ENCODE assay signal across 8 cellular contexts in genomic region chrX:44999237-44999636, GRCh38.
A peak's percentile ranks its signal among the peaks of the same experiment; 100 is the strongest.
DNase-seq lines count a peak whose midpoint lies in the region; ATAC-seq, FAIRE-seq and TF ChIP-seq lines count a peak whose summit lies in the region.
"Not testable (repeated sequence)": the region's sequence is repeated elsewhere in the genome, so short reads cannot be mapped to it uniquely, and the experiment has no call there.

No MANE protein-coding gene starts in this region.

- H3K36me3 Mint-ChIP-seq in T-helper 17 cell (ENCODE audit: low read depth), result not testable (repeated sequence)
- peaks cover 39% of the 10 kb centered on the region for H3K36me3 Mint-ChIP-seq in activated T-cell treated with anti-CD3 and anti-CD28 coated beads, Interleukin-2, amount 50 U/mL, for 24 hours (ENCODE audit: low read depth)
- H3K36me3 Mint-ChIP-seq in activated naive CD8-positive, alpha-beta T cell treated with anti-CD3 and anti-CD28 coated beads for 36 hours, result peaks cover 30% of the 10 kb centered on the region
- H3K36me3 Mint-ChIP-seq in stimulated activated memory B cell treated with anti-CD40 and anti-IgM and Interleukin-4, amounts not matched to agents 10 μg/mL and 1 μg/mL and 100 μg/mL, for 72 hours, result peaks cover 14% of the 10 kb centered on the region

- DNase-seq in A549 (ENCODE audit: low read depth in 1 of 2, low spot score in 1 of 2), result peak in 1 of 2 experiments; percentile 20
- not testable (repeated sequence) for DNase-seq in HCT116 (ENCODE audit: low read depth, low spot score); T-helper 17 cell; activated T-cell treated with anti-CD3 and anti-CD28 coated beads, Interleukin-2, amount 50 U/mL, for 24 hours; activated naive CD8-positive, alpha-beta T cell treated with anti-CD3 and anti-CD28 coated beads for 36 hours; epithelial cell of prostate (ENCODE audit: low read depth, low spot score); mucosa of descending colon

- H3K79me2 ChIP-seq in HCT116 (ENCODE audit: insufficient read depth, low read length), result peaks cover 27% of the 10 kb centered on the region

- not testable (repeated sequence) for H3K27ac ChIP-seq in A549; HCT116 (ENCODE audit: low read depth, low read length)
- peak overlapping the region; percentile 45 for H3K27ac ChIP-seq in epithelial cell of prostate

- H3K9ac ChIP-seq in HCT116 (ENCODE audit: low read length), result not testable (repeated sequence)

- H3K4me3 ChIP-seq in A549; HCT116 (replicated peaks in 1 of 2; ENCODE audit: low read depth in 1 of 2, low read length in 2 of 2); mucosa of descending colon: not testable (repeated sequence)

- TF ChIP-seq POLR2A in A549 (IDR thresholded peaks at IDR 0.05; ENCODE audit: low read length); HCT116 (IDR thresholded peaks at IDR 0.05; ENCODE audit: borderline replicate concordance, extremely low read depth, insufficient read depth, insufficient read length): not testable (repeated sequence)

- not testable (repeated sequence) for H2AFZ ChIP-seq in HCT116 (ENCODE audit: low read depth, low read length, poor library complexity, severe bottlenecking)

- not testable (repeated sequence) for H4K20me1 ChIP-seq in HCT116 (ENCODE audit: insufficient read depth)

- not testable (repeated sequence) for H3K4me2 ChIP-seq in A549; HCT116 (ENCODE audit: low read length)

- not testable (repeated sequence) for TF ChIP-seq EP300 in A549 (IDR thresholded peaks at IDR 0.05)

- not testable (repeated sequence) for BruUV-seq in HCT116 (replicated peaks; lab: Mats Ljungman, UMichigan)

- H3K9me3 Mint-ChIP-seq in activated T-cell treated with anti-CD3 and anti-CD28 coated beads, Interleukin-2, amount 50 U/mL, for 24 hours; activated naive CD8-positive, alpha-beta T cell treated with anti-CD3 and anti-CD28 coated beads for 36 hours; stimulated activated memory B cell treated with anti-CD40 and anti-IgM and Interleukin-4, amounts not matched to agents 10 μg/mL and 1 μg/mL and 100 μg/mL, for 72 hours: not testable (repeated sequence)

- H3K27me3 Mint-ChIP-seq in T-helper 17 cell; activated T-cell treated with anti-CD3 and anti-CD28 coated beads, Interleukin-2, amount 50 U/mL, for 24 hours; activated naive CD8-positive, alpha-beta T cell treated with anti-CD3 and anti-CD28 coated beads for 36 hours; stimulated activated memory B cell treated with anti-CD40 and anti-IgM and Interleukin-4, amounts not matched to agents 10 μg/mL and 1 μg/mL and 100 μg/mL, for 72 hours: not testable (repeated sequence)

- peaks cover 40% of the 10 kb centered on the region for H3K4me1 Mint-ChIP-seq in T-helper 17 cell
- H3K4me1 Mint-ChIP-seq in activated T-cell treated with anti-CD3 and anti-CD28 coated beads, Interleukin-2, amount 50 U/mL, for 24 hours (ENCODE audit: low read depth), result peaks cover 77% of the 10 kb centered on the region
- peaks cover 58% of the 10 kb centered on the region for H3K4me1 Mint-ChIP-seq in activated naive CD8-positive, alpha-beta T cell treated with anti-CD3 and anti-CD28 coated beads for 36 hours
- H3K4me1 Mint-ChIP-seq in stimulated activated memory B cell treated with anti-CD40 and anti-IgM and Interleukin-4, amounts not matched to agents 10 μg/mL and 1 μg/mL and 100 μg/mL, for 72 hours, result peaks cover 55% of the 10 kb centered on the region

- TF ChIP-seq RAD21 in A549 (conservative IDR thresholded peaks at IDR 0.05 in 1 of 2, IDR thresholded peaks at IDR 0.05 in 1 of 2); HCT116 (IDR thresholded peaks at IDR 0.05; ENCODE audit: low read depth): not testable (repeated sequence)

- H3K4me3 Mint-ChIP-seq in T-helper 17 cell, result peak overlapping the region; percentile 3
- not testable (repeated sequence) for H3K4me3 Mint-ChIP-seq in activated T-cell treated with anti-CD3 and anti-CD28 coated beads, Interleukin-2, amount 50 U/mL, for 24 hours; activated naive CD8-positive, alpha-beta T cell treated with anti-CD3 and anti-CD28 coated beads for 36 hours; stimulated activated memory B cell treated with anti-CD40 and anti-IgM and Interleukin-4, amounts not matched to agents 10 μg/mL and 1 μg/mL and 100 μg/mL, for 72 hours

- intact Hi-C loops in HCT116 (cut with micrococcal nuclease); mucosa of descending colon (cut with DNase I, micrococcal nuclease): not testable (repeated sequence)

- not testable (repeated sequence) for H3K27me3 ChIP-seq in HCT116 (ENCODE audit: insufficient read depth, low read length)

- not testable (repeated sequence) for ATAC-seq in A549; HCT116; stimulated activated memory B cell treated with anti-CD40 and anti-IgM and Interleukin-4, amounts not matched to agents 10 μg/mL and 1 μg/mL and 100 μg/mL, for 72 hours
- ATAC-seq in T-helper 17 cell (peak; percentile 30), mucosa of descending colon (peak; percentile 72)

- RAD21 ChIA-PET in HCT116 (lab: Charles Lee; ENCODE audit: low non-redundant PET in 1 of 2, low total read pairs in 2 of 2, uncharacterized antibody in 2 of 2, unreplicated experiment in 2 of 2), result not testable (repeated sequence)

- WGBS in A549 (ENCODE audit: missing lambda C conversion rate), result 87% methylated on average over 8 of the region's 8 CpGs

- not testable (repeated sequence) for H3K36me3 ChIP-seq in HCT116 (ENCODE audit: control insufficient read depth in 1 of 2, insufficient read depth in 2 of 2, low read length in 2 of 2); mucosa of descending colon (ENCODE audit: low read depth)

- H3K9me3 ChIP-seq in A549; HCT116 (ENCODE audit: control insufficient read depth in 1 of 2, insufficient read depth in 1 of 2, low read depth in 1 of 2, low read length in 2 of 2); T-helper 17 cell (ENCODE audit: control insufficient read depth, low read length, poor library complexity, severe bottlenecking); mucosa of descending colon: not testable (repeated sequence)

- CTCF ChIA-PET in A549 (lab: Yijun Ruan, JAX); HCT116 (lab: Charles Lee): not testable (repeated sequence)

- H3K9me2 ChIP-seq in HCT116 (ENCODE audit: insufficient read depth), result not testable (repeated sequence)

- H3K27ac Mint-ChIP-seq in T-helper 17 cell, result not testable (repeated sequence)
- H3K27ac Mint-ChIP-seq in activated T-cell treated with anti-CD3 and anti-CD28 coated beads, Interleukin-2, amount 50 U/mL, for 24 hours, result peak overlapping the region; percentile 62
- peak overlapping the region; percentile 75 for H3K27ac Mint-ChIP-seq in activated naive CD8-positive, alpha-beta T cell treated with anti-CD3 and anti-CD28 coated beads for 36 hours
- H3K27ac Mint-ChIP-seq in stimulated activated memory B cell treated with anti-CD40 and anti-IgM and Interleukin-4, amounts not matched to agents 10 μg/mL and 1 μg/mL and 100 μg/mL, for 72 hours, result peak overlapping the region; percentile 9

- FAIRE-seq in A549 (lab: Jason Lieb, UNC), result not testable (repeated sequence)

- not testable (repeated sequence) for TF ChIP-seq CTCF in A549 (IDR thresholded peaks at IDR 0.05); HCT116 (IDR thresholded peaks at IDR 0.05 in 2 of 3, conservative IDR thresholded peaks at IDR 0.05 in 1 of 3; ENCODE audit: borderline replicate concordance in 1 of 3, insufficient read depth in 1 of 3, low read depth in 2 of 3, low read length in 2 of 3); mucosa of descending colon (IDR thresholded peaks at IDR 0.05)

- POLR2A ChIA-PET in A549 (lab: Yijun Ruan, JAX); HCT116 (lab: Charles Lee): not testable (repeated sequence)

- peaks cover 12% of the 10 kb centered on the region; the same call in 2 of the 3 replicates for H3K4me1 ChIP-seq in A549
- H3K4me1 ChIP-seq in HCT116 (ENCODE audit: control insufficient read depth in 1 of 2, insufficient read depth in 2 of 2, low read length in 2 of 2), result peaks cover 0 to 29% of the 10 kb centered on the region in 2 experiments; a peak in 2 of 4 replicates
- not testable (repeated sequence) for H3K4me1 ChIP-seq in mucosa of descending colon (ENCODE audit: low read depth)

TF ChIP-seq in A549, 52 proteins besides CTCF, POLR2A, EP300 and RAD21:
- not testable (repeated sequence) for TF ChIP-seq FOSL2 (IDR thresholded peaks at IDR 0.05)
- 0 out of 2 replicates have a peak, but pooled peaks have one; percentile 7 for TF ChIP-seq FOSL2 (CRISPR knock-in tag; IDR thresholded peaks at IDR 0.05)

TF ChIP-seq in HCT116, 20 proteins besides CTCF, POLR2A, EP300 and RAD21:
- TF ChIP-seq CBX3 (IDR thresholded peaks at IDR 0.05; ENCODE audit: low read depth) (0 out of 2 replicates have a peak, but pooled peaks have one; percentile 19), MAX (IDR thresholded peaks at IDR 0.05) (0 out of 2 replicates have a peak, but pooled peaks have one; percentile 26), FOSL1 (IDR thresholded peaks at IDR 0.05; ENCODE audit: low read depth) (peak; percentile 35; the same call in 1 of the 2 replicates)
